In genomic region chr12:114744696-114745095, GRCh38 we compare ENCODE assay signal across 1 cellular context.
TF ChIP-seq lines count a peak whose summit lies in the region.

No MANE protein-coding gene starts in this region.

TF ChIP-seq in HepG2, 621 proteins besides CTCF, POLR2A, EP300 and RAD21 (continued from another document):
- TF ChIP-seq, protein P1, sequence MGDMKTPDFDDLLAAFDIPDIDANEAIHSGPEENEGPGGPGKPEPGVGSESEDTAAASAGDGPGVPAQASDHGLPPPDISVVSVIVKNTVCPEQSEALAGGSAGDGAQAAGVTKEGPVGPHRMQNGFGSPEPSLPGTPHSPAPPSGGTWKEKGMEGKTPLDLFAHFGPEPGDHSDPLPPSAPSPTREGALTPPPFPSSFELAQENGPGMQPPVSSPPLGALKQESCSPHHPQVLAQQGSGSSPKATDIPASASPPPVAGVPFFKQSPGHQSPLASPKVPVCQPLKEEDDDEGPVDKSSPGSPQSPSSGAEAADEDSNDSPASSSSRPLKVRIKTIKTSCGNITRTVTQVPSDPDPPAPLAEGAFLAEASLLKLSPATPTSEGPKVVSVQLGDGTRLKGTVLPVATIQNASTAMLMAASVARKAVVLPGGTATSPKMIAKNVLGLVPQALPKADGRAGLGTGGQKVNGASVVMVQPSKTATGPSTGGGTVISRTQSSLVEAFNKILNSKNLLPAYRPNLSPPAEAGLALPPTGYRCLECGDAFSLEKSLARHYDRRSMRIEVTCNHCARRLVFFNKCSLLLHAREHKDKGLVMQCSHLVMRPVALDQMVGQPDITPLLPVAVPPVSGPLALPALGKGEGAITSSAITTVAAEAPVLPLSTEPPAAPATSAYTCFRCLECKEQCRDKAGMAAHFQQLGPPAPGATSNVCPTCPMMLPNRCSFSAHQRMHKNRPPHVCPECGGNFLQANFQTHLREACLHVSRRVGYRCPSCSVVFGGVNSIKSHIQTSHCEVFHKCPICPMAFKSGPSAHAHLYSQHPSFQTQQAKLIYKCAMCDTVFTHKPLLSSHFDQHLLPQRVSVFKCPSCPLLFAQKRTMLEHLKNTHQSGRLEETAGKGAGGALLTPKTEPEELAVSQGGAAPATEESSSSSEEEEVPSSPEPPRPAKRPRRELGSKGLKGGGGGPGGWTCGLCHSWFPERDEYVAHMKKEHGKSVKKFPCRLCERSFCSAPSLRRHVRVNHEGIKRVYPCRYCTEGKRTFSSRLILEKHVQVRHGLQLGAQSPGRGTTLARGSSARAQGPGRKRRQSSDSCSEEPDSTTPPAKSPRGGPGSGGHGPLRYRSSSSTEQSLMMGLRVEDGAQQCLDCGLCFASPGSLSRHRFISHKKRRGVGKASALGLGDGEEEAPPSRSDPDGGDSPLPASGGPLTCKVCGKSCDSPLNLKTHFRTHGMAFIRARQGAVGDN (CRISPR knock-in tag; IDR thresholded peaks at IDR 0.05), result 0 out of 2 replicates have a peak, but pooled peaks have one; percentile 15
